In the genomic region with DNA sequence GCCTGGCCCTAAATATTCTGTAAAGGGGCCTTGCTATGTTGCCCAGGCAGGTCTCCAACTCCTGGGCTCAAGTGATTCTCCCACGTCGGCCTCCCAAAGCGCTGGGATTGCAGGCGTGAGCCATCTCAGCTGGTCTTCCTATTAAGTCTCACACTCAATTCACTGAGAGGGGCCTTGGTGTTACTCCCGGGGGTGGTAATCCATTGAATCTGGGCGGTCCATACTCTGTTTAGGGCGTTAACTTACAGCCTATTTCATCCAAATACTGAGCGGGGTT, we compare ENCODE assay signal across 8 cellular contexts. TPM values are rescaled to one million over a fixed set of nuclear protein-coding genes. Genes with fewer than 3 reads are reported as not detected.
DNase-seq lines count a peak whose midpoint lies in the region; ATAC-seq and TF ChIP-seq lines count a peak whose summit lies in the region.

No MANE protein-coding gene starts in this region.

- H3K14ac ChIP-seq in neuronal stem cell (ENCODE audit: low read length), result no peak overlapping the region

- peak overlapping the region; percentile 96 to 99 (median 98) for H3K27ac Mint-ChIP-seq in CD4-positive, alpha-beta memory T cell

- no peak overlapping the region for H2BK120ac ChIP-seq in neuronal stem cell (ENCODE audit: low read depth, low read length)

- peak overlapping the region; percentile 91 for H3K27ac ChIP-seq in CD4-positive, alpha-beta memory T cell (ENCODE audit: low read depth, low read length)
- H3K27ac ChIP-seq in Panc1 (ENCODE audit: low read length), result peak overlapping the region; percentile 98
- peak overlapping the region; percentile 98 for H3K27ac ChIP-seq in neuronal stem cell (replicated peaks; ENCODE audit: low read length)

- no peak overlapping the region for H4K91ac ChIP-seq in neuronal stem cell (ENCODE audit: low read depth, low read length, poor library complexity)

- H3K36me3 ChIP-seq in CD4-positive, alpha-beta memory T cell (ENCODE audit: insufficient read depth, low read length), result no peaks in the 10 kb centered on the region
- H3K36me3 ChIP-seq in Panc1 (ENCODE audit: control insufficient read depth, insufficient read depth, low read length), result no peaks in the 10 kb centered on the region; the same call in none of the 2 replicates
- H3K36me3 ChIP-seq in neuronal stem cell (replicated peaks in 1 of 2; ENCODE audit: control insufficient read depth in 2 of 2, insufficient read depth in 2 of 2, low read length in 2 of 2), result peaks cover 33 to 80% of the 10 kb centered on the region in 2 donors

- H3K4me1 Mint-ChIP-seq in CD4-positive, alpha-beta memory T cell, result peaks cover 25 to 55% (median 43%) of the 10 kb centered on the region in 4 donors

- H3K27me3 ChIP-seq in CD4-positive, alpha-beta memory T cell (ENCODE audit: insufficient read depth, low read length), result no peaks in the 10 kb centered on the region
- no peaks in the 10 kb centered on the region for H3K27me3 ChIP-seq in Panc1 (ENCODE audit: control insufficient read depth, insufficient read depth, low read length)
- H3K27me3 ChIP-seq in neuronal stem cell (ENCODE audit: control insufficient read depth in 3 of 3, insufficient read depth in 3 of 3, low read depth in 1 of 3, low read length in 3 of 3), result no peaks in the 10 kb centered on the region

- H2BK15ac ChIP-seq in neuronal stem cell (ENCODE audit: low read length), result peak overlapping the region; percentile 15

- no CpG with 5 or more reads among the region's 8 CpGs for WGBS in neuronal stem cell (ENCODE audit: extremely low coverage in 2 of 2, insufficient read length in 2 of 2, insufficient replicate concordance in 1 of 2), 2 donors

- no TSS peak for BruUV-seq in Panc1 (replicated peaks; lab: Mats Ljungman, UMichigan)

- H3K23ac ChIP-seq in neuronal stem cell (ENCODE audit: low read depth, low read length, poor library complexity), result peak overlapping the region; percentile 100

- POLR2A ChIA-PET in CD4-positive, alpha-beta memory T cell (lab: Charles Lee; ENCODE audit: partially characterized antibody), result interaction anchor here (1.6 to 6.2 kb wide), 5 partner anchors 10 to 343 kb away, joined by 8 to 243 read pairs (median 15); a partner anchor contains a TSS
- POLR2A ChIA-PET in Panc1 (lab: Charles Lee), result no interaction called here

- H3K4me3 ChIP-seq in CD4-positive, alpha-beta memory T cell (ENCODE audit: low read length in 2 of 2), result peak overlapping the region; percentile 84 to 99
- H3K4me3 ChIP-seq in Panc1 (ENCODE audit: low read depth in 2 of 2, low read length in 2 of 2) (peak overlapping the region; percentile 86 to 98), epithelial cell of esophagus (ENCODE audit: low read length) (peak overlapping the region; percentile 89), neuronal stem cell (ENCODE audit: low read length in 2 of 2) (peak overlapping the region; percentile 84 to 85)

- peaks cover 3% of the 10 kb centered on the region for H3K79me1 ChIP-seq in neuronal stem cell (ENCODE audit: low read depth, low read length)

- H2BK5ac ChIP-seq in neuronal stem cell (ENCODE audit: low read length), result no peak overlapping the region

- H3K4ac ChIP-seq in neuronal stem cell (ENCODE audit: low read length), result peak overlapping the region; percentile 98

- TF ChIP-seq CTCF in Panc1 (IDR thresholded peaks at IDR 0.05) (no peak), epithelial cell of esophagus (IDR thresholded peaks at IDR 0.05; ENCODE audit: insufficient read depth, low read depth, low read length, missing control alignments) (no peak)

- H3K9ac ChIP-seq in neuronal stem cell (ENCODE audit: low read depth, low read length, poor library complexity), result peak overlapping the region; percentile 91

- no peaks in the 10 kb centered on the region for H3K27me3 Mint-ChIP-seq in CD4-positive, alpha-beta memory T cell

- H3K4me2 ChIP-seq in neuronal stem cell (ENCODE audit: insufficient read depth, low read length, poor library complexity, severe bottlenecking), result peak overlapping the region; percentile 69

- H3K18ac ChIP-seq in neuronal stem cell (ENCODE audit: low read length), result no peak overlapping the region

- peaks cover 0 to 2% (median 0%) of the 10 kb centered on the region in 8 donors for H3K9me3 Mint-ChIP-seq in CD4-positive, alpha-beta memory T cell

- intact Hi-C loops in CD4-positive, alpha-beta memory T cell (cut with micrococcal nuclease), result loop anchor here (1.0 kb wide), 1 partner anchor 22 kb away; a partner anchor contains a TSS
- intact Hi-C loops in Panc1 (cut with micrococcal nuclease; ENCODE audit: unreplicated experiment), result no loop called here

- H3K36me3 Mint-ChIP-seq in CD4-positive, alpha-beta memory T cell, result peaks cover 19 to 39% of the 10 kb centered on the region in 2 donors

- H3K4me3 Mint-ChIP-seq in CD4-positive, alpha-beta memory T cell, result peak overlapping the region; percentile 98 to 99 (median 99)

- no peaks in the 10 kb centered on the region for H3K9me3 ChIP-seq in CD4-positive, alpha-beta memory T cell (ENCODE audit: control insufficient read depth in 1 of 2, low read length in 2 of 2)
- H3K9me3 ChIP-seq in Panc1 (ENCODE audit: control insufficient read depth, insufficient read depth, low read depth, low read length) (no peaks in the 10 kb centered on the region), neuronal stem cell (replicated peaks in 1 of 2; ENCODE audit: control insufficient read depth in 2 of 2, insufficient read depth in 1 of 2, low read depth in 1 of 2, low read length in 2 of 2) (no peaks in the 10 kb centered on the region)

- H2BK12ac ChIP-seq in neuronal stem cell (ENCODE audit: low read length), result no peak overlapping the region

- H3K4me1 ChIP-seq in CD4-positive, alpha-beta memory T cell (ENCODE audit: insufficient read depth, low read length), result peaks cover 48% of the 10 kb centered on the region
- peaks cover 8% of the 10 kb centered on the region for H3K4me1 ChIP-seq in Panc1 (ENCODE audit: control insufficient read depth, insufficient read depth, low read length)
- H3K4me1 ChIP-seq in neuronal stem cell (ENCODE audit: control insufficient read depth in 2 of 2, insufficient read depth in 1 of 2, low read depth in 1 of 2, low read length in 2 of 2), result peaks cover 10% of the 10 kb centered on the region in 2 donors

- CTCF ChIA-PET in CD4-positive, alpha-beta memory T cell (lab: Charles Lee; ENCODE audit: partially characterized antibody), result interaction anchor here (1.3 to 5.1 kb wide), 2 partner anchors 9 to 22 kb away, joined by 3 to 30 read pairs; a partner anchor contains a TSS
- CTCF ChIA-PET in Panc1 (lab: Charles Lee), result no interaction called here

- ATAC-seq in Panc1 (peak; percentile 7), HG03039 (IDR thresholded peaks at IDR 0.05; ENCODE audit: unreplicated experiment) (no peak), HG02610 (IDR thresholded peaks at IDR 0.05; ENCODE audit: unreplicated experiment) (no peak)

- peak overlapping the region; percentile 87 for H2AFZ ChIP-seq in neuronal stem cell (ENCODE audit: low read length)

- peak overlapping the region; percentile 29 for H4K8ac ChIP-seq in neuronal stem cell (ENCODE audit: low read depth, low read length)

- no peak for DNase-seq in CD4-positive, alpha-beta memory T cell
- DNase-seq in Panc1 (ENCODE audit: low read depth, low spot score), result no peak
- no peak for DNase-seq in epithelial cell of esophagus (ENCODE audit: low read depth)
- no peak for DNase-seq in neuronal stem cell (ENCODE audit: low spot score)
- no peak for DNase-seq in glomerular visceral epithelial cell (ENCODE audit: extremely low spot score)
- DNase-seq in SIG-M5 treated with dmso at 0.1 percent for 504 hours (lab: John Stamatoyannopoulos, UW; ENCODE audit: unreplicated experiment), result no peak

- peak overlapping the region; percentile 99 for H2AK5ac ChIP-seq in neuronal stem cell (ENCODE audit: low read depth, low read length)

- in situ Hi-C loops in Panc1 (cut with HindIII; ENCODE audit: low pct_unique_long_range_greater_than_20kb, low sequenced_read_pairs), result no loop called here

RNA-seq across cellular contexts. Expression of a gene that starts 0.7 kb away (rescaled TPM):
- total RNA-seq in CD4-positive, alpha-beta memory T cell, result 100 to 1,000 TPM; 264 to 272 TPM
- 10 to 100 TPM; 37.8 to 86.5 TPM for polyA plus RNA-seq in CD4-positive, alpha-beta memory T cell
- total RNA-seq in Panc1 (2021; ENCODE audit: unreplicated experiment), result 248 TPM
- 234 TPM for polyA plus RNA-seq in Panc1 (2012; ENCODE audit: insufficient read length)
- 97.6 TPM for polyA plus RNA-seq in neuronal stem cell (2013, experiment 1 of 2)
- polyA plus RNA-seq in neuronal stem cell (2013, experiment 2 of 2), result 99.4 TPM

RNA-seq across cellular contexts. Expression of a gene that starts 7.1 kb away (rescaled TPM):
- total RNA-seq in CD4-positive, alpha-beta memory T cell, result 1 to 10 TPM; 7.6 to 9.4 TPM
- polyA plus RNA-seq in CD4-positive, alpha-beta memory T cell, result 1 to 10 TPM; 2.7 to 4.9 TPM
- total RNA-seq in Panc1 (2021; ENCODE audit: unreplicated experiment), result 3.2 TPM
- 1.3 TPM for polyA plus RNA-seq in Panc1 (2012; ENCODE audit: insufficient read length)
- 34.6 TPM for polyA plus RNA-seq in neuronal stem cell (2013, experiment 1 of 2)
- 35.8 TPM for polyA plus RNA-seq in neuronal stem cell (2013, experiment 2 of 2)

RNA-seq across cellular contexts. Expression of a gene that starts 15.3 kb away (rescaled TPM):
- 10 to 100 TPM; 10.1 to 11.0 TPM for total RNA-seq in CD4-positive, alpha-beta memory T cell
- 1 to 10 TPM in 1 of 2 donors, under 1 TPM in 1; 0.34 to 2.6 TPM for polyA plus RNA-seq in CD4-positive, alpha-beta memory T cell
- 3.3 TPM for total RNA-seq in Panc1 (2021; ENCODE audit: unreplicated experiment)
- 6.2 TPM for polyA plus RNA-seq in Panc1 (2012; ENCODE audit: insufficient read length)
- 1.1 TPM for polyA plus RNA-seq in neuronal stem cell (2013, experiment 1 of 2)
- polyA plus RNA-seq in neuronal stem cell (2013, experiment 2 of 2), result 1.0 TPM

RNA-seq across cellular contexts. Expression of a gene that starts 21.4 kb away (rescaled TPM):
- not detected for total RNA-seq in CD4-positive, alpha-beta memory T cell
- polyA plus RNA-seq in CD4-positive, alpha-beta memory T cell, result not detected
- 10.4 TPM for total RNA-seq in Panc1 (2021; ENCODE audit: unreplicated experiment)
- 25.9 TPM for polyA plus RNA-seq in Panc1 (2012; ENCODE audit: insufficient read length)
- 2.0 TPM for polyA plus RNA-seq in neuronal stem cell (2013, experiment 1 of 2)
- polyA plus RNA-seq in neuronal stem cell (2013, experiment 2 of 2), result 2.0 TPM

RNA-seq across cellular contexts. Expression of a gene that starts 21.7 kb away (rescaled TPM):
- 10 to 100 TPM; 63.7 to 64.6 TPM for total RNA-seq in CD4-positive, alpha-beta memory T cell
- polyA plus RNA-seq in CD4-positive, alpha-beta memory T cell, result 1 to 10 TPM; 7.0 to 9.1 TPM
- 31.1 TPM for total RNA-seq in Panc1 (2021; ENCODE audit: unreplicated experiment)
- 37.1 TPM for polyA plus RNA-seq in Panc1 (2012; ENCODE audit: insufficient read length)
- 11.0 TPM for polyA plus RNA-seq in neuronal stem cell (2013, experiment 1 of 2)
- polyA plus RNA-seq in neuronal stem cell (2013, experiment 2 of 2), result 9.5 TPM
